Comparison of ENCODE assay signal across 14 cellular contexts in the genomic region with DNA sequence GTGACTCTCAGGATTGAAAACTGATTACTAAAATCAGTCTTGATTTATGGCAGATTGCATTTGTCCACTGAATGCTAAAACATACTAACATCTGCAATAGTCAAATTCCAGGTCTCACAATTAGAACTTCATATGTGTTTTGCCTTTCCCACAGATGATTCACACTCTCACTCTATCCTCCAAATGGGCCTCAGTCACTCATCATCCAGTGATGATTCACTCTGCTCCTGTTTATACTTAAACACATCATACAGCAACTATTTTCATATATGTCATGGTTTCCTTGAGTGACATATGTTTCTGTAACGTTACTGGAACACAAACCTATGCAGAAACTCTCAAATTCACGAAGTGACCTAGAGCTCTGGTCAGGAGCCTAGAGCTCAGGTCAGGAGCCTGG.
A peak's percentile ranks its signal among the peaks of the same experiment; 100 is the strongest.
DNase-seq lines count a peak whose midpoint lies in the region; ATAC-seq and TF ChIP-seq lines count a peak whose summit lies in the region.
"Had no signal": no experiment of that assay in that cellular context is flagged by ENCODE, and none has a peak within 500 bp of the region (broad histone marks: within the 10 kb centered on the region; RNA-seq: fewer than 3 reads in every experiment).

No MANE protein-coding gene starts in this region.

- DNase-seq in A172 (ENCODE audit: low spot score): peak; percentile 52
- peak; percentile 27 for DNase-seq in GM04504 (ENCODE audit: low read depth)
- DNase-seq in fibroblast of villous mesenchyme (ENCODE audit: low read depth): peak; percentile 40
- DNase-seq in transverse colon: no peak
- DNase-seq in NCI-H146 (lab: John Stamatoyannopoulos, UW): no peak
- DNase-seq: Karpas-422, NCI-H2171 treated with DMSO at 0.1 percent for 48 hours had no signal

- no peak for TF ChIP-seq POLR2A in transverse colon (IDR thresholded peaks at IDR 0.05)

- H3K36me3 Mint-ChIP-seq in activated T-helper 17 cell treated with anti-CD3 and anti-CD28 coated beads, Interleukin-2, amount 50 U/mL, for 72 hours (ENCODE audit: low read depth): no peaks in the 10 kb centered on the region
- H3K36me3 Mint-ChIP-seq: activated naive CD8-positive, alpha-beta T cell had no signal

- no peaks in the 10 kb centered on the region for H3K9me3 Mint-ChIP-seq in activated T-helper 17 cell treated with anti-CD3 and anti-CD28 coated beads, Interleukin-2, amount 50 U/mL, for 72 hours

- no peak overlapping the region for H3K27ac ChIP-seq in transverse colon
- H3K27ac ChIP-seq: BLaER1, vagina had no signal

- peaks cover 11% of the 10 kb centered on the region for H3K27me3 Mint-ChIP-seq in activated T-helper 17 cell treated with anti-CD3 and anti-CD28 coated beads, Interleukin-2, amount 50 U/mL, for 72 hours

- H3K4me3 ChIP-seq in fibroblast of villous mesenchyme (ENCODE audit: low read depth, low read length) (no peak overlapping the region), transverse colon (no peak overlapping the region)
- H3K4me3 ChIP-seq: BLaER1, lung, vagina had no signal

- no peak for TF ChIP-seq EP300 in transverse colon (IDR thresholded peaks at IDR 0.05; ENCODE audit: low read depth)

- no peaks in the 10 kb centered on the region for H3K4me1 ChIP-seq in transverse colon
- H3K4me1 ChIP-seq: BLaER1, vagina had no signal

- H3K36me3 ChIP-seq in transverse colon: no peaks in the 10 kb centered on the region
- H3K36me3 ChIP-seq: BLaER1, vagina had no signal

- ATAC-seq in activated T-helper 17 cell treated with anti-CD3 and anti-CD28 coated beads, Interleukin-2, amount 50 U/mL, for 72 hours (replicated peaks): peak; percentile 95
- no peak for ATAC-seq in HG03280 (IDR thresholded peaks at IDR 0.05; ENCODE audit: unreplicated experiment)
- ATAC-seq in GM21619 (IDR thresholded peaks at IDR 0.05; ENCODE audit: unreplicated experiment): no peak

- no peak overlapping the region for H3K4me3 Mint-ChIP-seq in activated T-helper 17 cell treated with anti-CD3 and anti-CD28 coated beads, Interleukin-2, amount 50 U/mL, for 72 hours
- H3K4me3 Mint-ChIP-seq: activated naive CD8-positive, alpha-beta T cell had no signal

- in situ Hi-C loops in transverse colon (cut with MboI; ENCODE audit: low pct_ligation_motif_present in 1 of 4, low pct_unique_long_range_greater_than_20kb in 1 of 4, low sequenced_read_pairs in 3 of 4): no loop called here

- TF ChIP-seq CTCF in fibroblast of villous mesenchyme (IDR thresholded peaks at IDR 0.05; ENCODE audit: insufficient read depth, low read depth, low read length): no peak
- no peak for TF ChIP-seq CTCF in transverse colon (IDR thresholded peaks at IDR 0.05)

- 59% methylated on average over 2 of the region's 2 CpGs; no CpG with 5 or more reads in 1 of the 2 donors for WGBS in transverse colon (ENCODE audit: low coverage in 1 of 2), 2 donors

- no peak overlapping the region for H3K27ac Mint-ChIP-seq in activated T-helper 17 cell treated with anti-CD3 and anti-CD28 coated beads, Interleukin-2, amount 50 U/mL, for 72 hours
- H3K27ac Mint-ChIP-seq: activated naive CD8-positive, alpha-beta T cell had no signal

- H3K4me1 Mint-ChIP-seq in activated T-helper 17 cell treated with anti-CD3 and anti-CD28 coated beads, Interleukin-2, amount 50 U/mL, for 72 hours: no peaks in the 10 kb centered on the region

- intact Hi-C loops in transverse colon (cut with DNase I; ENCODE audit: low total_unique reads): no loop called here

- no peaks in the 10 kb centered on the region for H3K27me3 ChIP-seq in transverse colon
- H3K27me3 ChIP-seq: BLaER1, vagina had no signal

- no peaks in the 10 kb centered on the region for H3K9me3 ChIP-seq in transverse colon
- H3K9me3 ChIP-seq: BLaER1, vagina had no signal

Comparison
In these comparisons a context has a peak if more than half of its experiments do, and no peak if none do; other contexts are left out.
1. DNase-seq: peak in A172 (single experiment), GM04504 (single experiment) and fibroblast of villous mesenchyme (single experiment); none in transverse colon (single experiment) and NCI-H146 (single experiment).